ENCODE assay signal across 10 cellular contexts in genomic region chr19:13633109-13633508, GRCh38.
A peak's percentile ranks its signal among the peaks of the same experiment; 100 is the strongest.
DNase-seq lines count a peak whose midpoint lies in the region; FAIRE-seq and TF ChIP-seq lines count a peak whose summit lies in the region.
"Had no signal": no experiment of that assay in that cellular context is flagged by ENCODE, and none has a peak within 500 bp of the region (broad histone marks: within the 10 kb centered on the region; RNA-seq: fewer than 3 reads in every experiment).

No MANE protein-coding gene starts in this region.

- TF ChIP-seq CTCF in BE2C (IDR thresholded peaks at IDR 0.05; ENCODE audit: low read depth, low read length): no peak

- H3K27me3 ChIP-seq in BE2C: no peaks in the 10 kb centered on the region

- no peaks in the 10 kb centered on the region for H3K9me3 ChIP-seq in BE2C

- no peak for FAIRE-seq in frontal cortex (lab: Jason Lieb, UNC)
- FAIRE-seq: TTC549 had no signal

- DNase-seq in DMS153 treated with DMSO at 0.1 percent for 48 hours (lab: John Stamatoyannopoulos, UW; ENCODE audit: unreplicated experiment) (peak; percentile 98), NCI-H1930 (lab: John Stamatoyannopoulos, UW) (peak; percentile 72 to 80), SW480 (ENCODE audit: low spot score) (peak; percentile 67), kidney tubule cell (ENCODE audit: low spot score) (peak; percentile 47), activated gamma-delta T cell (lab: John Stamatoyannopoulos, UW) (no peak), frontal cortex (ENCODE audit: low spot score in 2 of 2) (no peak), BE2C (no peak)
- no peak for DNase-seq in activated naive CD4-positive, alpha-beta T cell treated with Interleukin-2 at 50 U/mL for 16 hours
- DNase-seq: amniotic stem cell had no signal

- no peaks in the 10 kb centered on the region for H3K36me3 ChIP-seq in BE2C

- H3K4me1 ChIP-seq in BE2C: no peaks in the 10 kb centered on the region

- H3K4me3 ChIP-seq in BE2C (ENCODE audit: low read depth, low read length): no peak overlapping the region

Comparison
In these comparisons a context has a peak if more than half of its experiments do, and no peak if none do; other contexts are left out.
1. DNase-seq: peak in DMS153 treated with DMSO at 0.1 percent for 48 hours (single experiment), NCI-H1930 (2 of 2), SW480 (single experiment) and kidney tubule cell (single experiment); none in activated naive CD4-positive, alpha-beta T cell treated with Interleukin-2 at 50 U/mL for 16 hours (single experiment), activated gamma-delta T cell (single experiment), frontal cortex (0 of 2) and BE2C (single experiment).